In the genomic region with DNA sequence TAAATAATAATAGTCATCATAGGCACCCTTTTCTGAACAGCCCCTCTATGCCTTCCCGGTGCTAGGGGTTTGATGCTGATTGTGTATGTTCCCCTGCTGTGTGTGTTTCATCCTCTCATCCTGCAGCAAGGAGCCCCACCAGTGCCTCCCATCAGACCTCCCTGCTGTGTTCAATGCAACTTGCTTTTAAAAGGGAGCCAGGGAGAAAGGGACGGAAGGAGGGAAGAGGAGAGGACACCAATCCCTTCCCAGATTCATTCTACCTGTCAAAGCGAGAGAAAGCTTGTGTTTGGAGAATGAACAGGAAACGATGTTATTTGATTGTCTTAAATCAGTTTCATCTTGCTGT, we compare ENCODE assay signal across 8 cellular contexts.
DNase-seq lines count a peak whose midpoint lies in the region; ATAC-seq and TF ChIP-seq lines count a peak whose summit lies in the region.

No MANE protein-coding gene starts in this region.

- H3K4me3 Mint-ChIP-seq in dendritic cell treated with granulocyte-macrophage colony-stimulating factor and Interleukin-4, amounts not matched to agents 40 ng/mL and 50 ng/mL, for 4 days = peak overlapping the region; percentile 37
- peak overlapping the region in 8 of 10 donors; percentile 38 to 70 (median 58) for H3K4me3 Mint-ChIP-seq in naive thymus-derived CD4-positive, alpha-beta T cell

- H3K9me2 ChIP-seq in DOHH2 (replicated peaks; ENCODE audit: control insufficient read depth, low read length) = no peaks in the 10 kb centered on the region

- no peak overlapping the region for H3K27ac ChIP-seq in DOHH2 (ENCODE audit: low read depth, low read length)
- no peak overlapping the region for H3K27ac ChIP-seq in naive thymus-derived CD4-positive, alpha-beta T cell (ENCODE audit: low read depth, low read length)

- peak overlapping the region; percentile 79 for H3K27ac Mint-ChIP-seq in dendritic cell treated with granulocyte-macrophage colony-stimulating factor and Interleukin-4, amounts not matched to agents 40 ng/mL and 50 ng/mL, for 4 days
- H3K27ac Mint-ChIP-seq in naive thymus-derived CD4-positive, alpha-beta T cell = peak overlapping the region in 2 of 9 donors; percentile 32 to 40

- H3K9me3 ChIP-seq in DOHH2 (ENCODE audit: control insufficient read depth, insufficient read depth, low read length) = no peaks in the 10 kb centered on the region
- H3K9me3 ChIP-seq in naive thymus-derived CD4-positive, alpha-beta T cell (ENCODE audit: control insufficient read depth in 2 of 3, low read length in 3 of 3) = no peaks in the 10 kb centered on the region

- H3K4me2 ChIP-seq in DOHH2 (ENCODE audit: low read length) = peak overlapping the region; percentile 46; the same call in 1 of the 2 replicates

- ATAC-seq in GM21825 (IDR thresholded peaks at IDR 0.05; ENCODE audit: unreplicated experiment) = peak; percentile 25
- ATAC-seq in naive thymus-derived CD4-positive, alpha-beta T cell = peak; percentile 34

- H3K4me3 ChIP-seq in DOHH2 (ENCODE audit: low read length) = peak overlapping the region; percentile 22; the same call in 1 of the 2 replicates
- H3K4me3 ChIP-seq in naive thymus-derived CD4-positive, alpha-beta T cell (ENCODE audit: low read length) = no peak overlapping the region

- H3K27me3 ChIP-seq in DOHH2 (ENCODE audit: control insufficient read depth, low read length) = no peaks in the 10 kb centered on the region
- no peaks in the 10 kb centered on the region for H3K27me3 ChIP-seq in naive thymus-derived CD4-positive, alpha-beta T cell (ENCODE audit: control insufficient read depth in 2 of 2, insufficient read depth in 2 of 2, low read length in 2 of 2)

- H3K4me1 Mint-ChIP-seq in dendritic cell treated with granulocyte-macrophage colony-stimulating factor and Interleukin-4, amounts not matched to agents 40 ng/mL and 50 ng/mL, for 4 days (ENCODE audit: low read depth) = peaks cover 37% of the 10 kb centered on the region
- H3K4me1 Mint-ChIP-seq in naive thymus-derived CD4-positive, alpha-beta T cell = peaks cover 0 to 5% (median 4%) of the 10 kb centered on the region in 7 donors

- TF ChIP-seq CTCF in DOHH2 (IDR thresholded peaks at IDR 0.05; ENCODE audit: low read depth, low read length, poor library complexity, severe bottlenecking) = no peak

- no peaks in the 10 kb centered on the region for H4K20me1 ChIP-seq in DOHH2 (ENCODE audit: control insufficient read depth, insufficient read depth, low read depth, low read length)

- H3K9me3 Mint-ChIP-seq in dendritic cell treated with granulocyte-macrophage colony-stimulating factor and Interleukin-4, amounts not matched to agents 40 ng/mL and 50 ng/mL, for 4 days = peaks cover 3% of the 10 kb centered on the region
- peaks cover 0 to 2% (median 0%) of the 10 kb centered on the region in 11 donors for H3K9me3 Mint-ChIP-seq in naive thymus-derived CD4-positive, alpha-beta T cell

- no peaks in the 10 kb centered on the region for H3K79me2 ChIP-seq in DOHH2 (ENCODE audit: control insufficient read depth, low read length)

- peak; percentile 57 for DNase-seq in NCI-H345 treated with DMSO at 0.1 percent for 48 hours (lab: John Stamatoyannopoulos, UW; ENCODE audit: unreplicated experiment)
- DNase-seq in naive thymus-derived CD4-positive, alpha-beta T cell = no peak
- DNase-seq in SKM-1 treated with dmso at 0.1 percent for 144 hours (lab: John Stamatoyannopoulos, UW; ENCODE audit: unreplicated experiment) = no peak
- no peak for DNase-seq in stimulated activated CD4-positive, alpha-beta T cell treated with anti-CD3 and anti-CD28 coated beads, Interleukin-4, amount 100 ng/mL, for 24 hours
- DNase-seq in dermis blood vessel endothelial cell = no peak

- H3K36me3 ChIP-seq in DOHH2 (ENCODE audit: control insufficient read depth, low read length) = no peaks in the 10 kb centered on the region
- H3K36me3 ChIP-seq in naive thymus-derived CD4-positive, alpha-beta T cell (ENCODE audit: control insufficient read depth in 2 of 3, insufficient read depth in 3 of 3, low read length in 3 of 3) = no peaks in the 10 kb centered on the region

- no peaks in the 10 kb centered on the region for H3F3A ChIP-seq in DOHH2 (ENCODE audit: control insufficient read depth, insufficient read depth)

- intact Hi-C loops in dendritic cell treated with granulocyte-macrophage colony-stimulating factor and Interleukin-4, amounts not matched to agents 40 ng/mL and 50 ng/mL, for 4 days (cut with micrococcal nuclease) = loop anchor here (5.0 to 10.0 kb wide), 5 partner anchors 39 to 1307 kb away; a partner anchor contains a TSS
- intact Hi-C loops in naive thymus-derived CD4-positive, alpha-beta T cell (cut with micrococcal nuclease) = loop anchor here (1.0 to 10.0 kb wide), 10 partner anchors 344 to 1393 kb away; a partner anchor contains a TSS

- H3K36me3 Mint-ChIP-seq in dendritic cell treated with granulocyte-macrophage colony-stimulating factor and Interleukin-4, amounts not matched to agents 40 ng/mL and 50 ng/mL, for 4 days (ENCODE audit: low read depth) = no peaks in the 10 kb centered on the region
- no peaks in the 10 kb centered on the region for H3K36me3 Mint-ChIP-seq in naive thymus-derived CD4-positive, alpha-beta T cell

- POLR2A ChIA-PET in naive thymus-derived CD4-positive, alpha-beta T cell (lab: Charles Lee) = no interaction called here

- H3K4me1 ChIP-seq in DOHH2 (ENCODE audit: control insufficient read depth, low read length) = peaks cover 4% of the 10 kb centered on the region; the same call in 1 of the 2 replicates
- H3K4me1 ChIP-seq in naive thymus-derived CD4-positive, alpha-beta T cell (ENCODE audit: control insufficient read depth in 2 of 2, insufficient read depth in 2 of 2, low read length in 2 of 2) = no peaks in the 10 kb centered on the region

- H3K27me3 Mint-ChIP-seq in dendritic cell treated with granulocyte-macrophage colony-stimulating factor and Interleukin-4, amounts not matched to agents 40 ng/mL and 50 ng/mL, for 4 days = no peaks in the 10 kb centered on the region
- peaks cover 0 to 7% (median 0%) of the 10 kb centered on the region in 5 donors for H3K27me3 Mint-ChIP-seq in naive thymus-derived CD4-positive, alpha-beta T cell

- CTCF ChIA-PET in naive thymus-derived CD4-positive, alpha-beta T cell (lab: Charles Lee) = interaction anchor here (1.6 kb wide), 1 partner anchor 427 kb away, joined by 5 read pairs; no protein-coding TSS in a partner anchor
